In the genomic region with DNA sequence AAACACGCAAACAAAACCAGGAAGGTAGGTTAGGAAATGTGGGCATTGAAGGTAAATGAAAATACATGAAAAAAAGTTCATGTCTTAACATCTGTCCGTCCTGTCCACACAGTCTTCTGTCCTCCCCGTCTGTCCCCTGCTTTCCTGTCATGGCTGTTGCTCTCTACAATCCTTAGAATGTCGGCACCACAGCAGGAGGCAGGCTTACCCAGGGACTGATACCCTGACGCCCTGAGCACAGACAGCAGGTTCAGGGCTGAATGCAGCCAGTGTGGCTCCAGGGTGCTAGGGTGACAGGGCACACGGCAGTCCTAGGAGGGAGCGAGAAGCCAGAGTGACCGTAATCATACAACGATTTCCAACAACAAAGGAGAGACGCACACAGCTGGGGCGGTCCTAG, we compare ENCODE assay signal across 28 cellular contexts.
DNase-seq lines count a peak whose midpoint lies in the region; ATAC-seq and TF ChIP-seq lines count a peak whose summit lies in the region.
"Had no signal": no experiment of that assay in that cellular context is flagged by ENCODE, and none has a peak within 500 bp of the region (broad histone marks: within the 10 kb centered on the region; RNA-seq: fewer than 3 reads in every experiment).

No MANE protein-coding gene starts in this region.

- peaks cover 48% of the 10 kb centered on the region for H3K4me1 Mint-ChIP-seq in activated naive CD8-positive, alpha-beta T cell (ENCODE audit: low read depth)
- H3K4me1 Mint-ChIP-seq in activated naive CD8-positive, alpha-beta T cell treated with anti-CD3 and anti-CD28 coated beads, Interleukin-2, amount 50 U/mL, for 24 hours: peaks cover 63% of the 10 kb centered on the region
- peaks cover 13% of the 10 kb centered on the region for H3K4me1 Mint-ChIP-seq in WTC11
- peaks cover 65% of the 10 kb centered on the region for H3K4me1 Mint-ChIP-seq in stimulated activated naive CD8-positive, alpha-beta T cell treated with anti-CD3 and anti-CD28 coated beads, Interleukin-15, amount 100 ng/mL, for 72 hours
- H3K4me1 Mint-ChIP-seq: mesothelial cell of epicardium had no signal

- no peak overlapping the region for H3K4me3 Mint-ChIP-seq in activated naive CD8-positive, alpha-beta T cell
- H3K4me3 Mint-ChIP-seq in activated naive CD8-positive, alpha-beta T cell treated with anti-CD3 and anti-CD28 coated beads, Interleukin-2, amount 50 U/mL, for 24 hours: no peak overlapping the region
- no peak overlapping the region for H3K4me3 Mint-ChIP-seq in WTC11
- H3K4me3 Mint-ChIP-seq in stimulated activated naive CD8-positive, alpha-beta T cell treated with anti-CD3 and anti-CD28 coated beads, Interleukin-15, amount 100 ng/mL, for 72 hours: no peak overlapping the region
- H3K4me3 Mint-ChIP-seq: activated CD8-positive, alpha-beta memory T cell treated with anti-CD3 and anti-CD28 coated beads, Interleukin-2, amount 10 ng/mL, durations not matched to agents 7 days and 5 days; mesothelial cell of epicardium; T-helper 17 cell; type B pancreatic cell had no signal

- POLR2A ChIA-PET in WTC11 (lab: Charles Lee): no interaction called here

- peaks cover 25% of the 10 kb centered on the region for H3K36me3 Mint-ChIP-seq in activated naive CD8-positive, alpha-beta T cell
- peaks cover 35% of the 10 kb centered on the region for H3K36me3 Mint-ChIP-seq in activated naive CD8-positive, alpha-beta T cell treated with anti-CD3 and anti-CD28 coated beads, Interleukin-2, amount 50 U/mL, for 24 hours (ENCODE audit: low read depth)
- H3K36me3 Mint-ChIP-seq in WTC11: peaks cover 16% of the 10 kb centered on the region

- intact Hi-C loops in sciatic nerve (cut with DNase I): no loop called here

- no peaks in the 10 kb centered on the region for H3K27me3 Mint-ChIP-seq in activated naive CD8-positive, alpha-beta T cell
- no peaks in the 10 kb centered on the region for H3K27me3 Mint-ChIP-seq in activated naive CD8-positive, alpha-beta T cell treated with anti-CD3 and anti-CD28 coated beads, Interleukin-2, amount 50 U/mL, for 24 hours
- H3K27me3 Mint-ChIP-seq in WTC11 (ENCODE audit: low read depth): no peaks in the 10 kb centered on the region
- no peaks in the 10 kb centered on the region for H3K27me3 Mint-ChIP-seq in stimulated activated naive CD8-positive, alpha-beta T cell treated with anti-CD3 and anti-CD28 coated beads, Interleukin-15, amount 100 ng/mL, for 72 hours
- H3K27me3 Mint-ChIP-seq: activated CD8-positive, alpha-beta memory T cell treated with anti-CD3 and anti-CD28 coated beads, Interleukin-2, amount 10 ng/mL, durations not matched to agents 7 days and 5 days; naive B cell; T-helper 17 cell; type B pancreatic cell had no signal

- peaks cover 5% of the 10 kb centered on the region for H3K9me3 Mint-ChIP-seq in activated naive CD8-positive, alpha-beta T cell (ENCODE audit: low read depth)
- peaks cover 13% of the 10 kb centered on the region for H3K9me3 Mint-ChIP-seq in activated naive CD8-positive, alpha-beta T cell treated with anti-CD3 and anti-CD28 coated beads, Interleukin-2, amount 50 U/mL, for 24 hours
- peaks cover 10% of the 10 kb centered on the region for H3K9me3 Mint-ChIP-seq in WTC11
- peaks cover 17 to 20% of the 10 kb centered on the region in 2 donors for H3K9me3 Mint-ChIP-seq in stimulated activated naive CD8-positive, alpha-beta T cell treated with anti-CD3 and anti-CD28 coated beads, Interleukin-15, amount 100 ng/mL, for 72 hours

- CTCF ChIA-PET in WTC11 (lab: Charles Lee): no interaction called here

- no peak for DNase-seq in activated naive CD8-positive, alpha-beta T cell treated with anti-CD3 and anti-CD28 coated beads, Interleukin-2, amount 50 U/mL, for 24 hours
- DNase-seq in WTC11 (ENCODE audit: low spot score): no peak
- peak; percentile 22 for DNase-seq in iPS-NIHi7 (ENCODE audit: extremely low spot score)
- DNase-seq in stimulated activated naive CD8-positive, alpha-beta T cell treated with anti-CD3 and anti-CD28 coated beads, Interleukin-15, amount 100 ng/mL, for 72 hours: no peak
- no peak for DNase-seq in NCI-H2081 treated with DMSO at 0.1 percent for 48 hours (lab: John Stamatoyannopoulos, UW)
- no peak for DNase-seq in cerebellum (ENCODE audit: low spot score)
- DNase-seq in sciatic nerve (ENCODE audit: low spot score): no peak
- DNase-seq: activated CD8-positive, alpha-beta memory T cell treated with anti-CD3 and anti-CD28 coated beads, Interleukin-2, amount 10 ng/mL, durations not matched to agents 7 days and 5 days; activated T-cell treated with anti-CD3 and anti-CD28 coated beads, Interleukin-2, amount 50 U/mL, for 72 hours; colonic mucosa; DMS153; effector CD4-positive, alpha-beta T cell; left ventricle myocardium superior; naive B cell; NCI-H1436; NCI-H345; occipital lobe; psoas muscle; Right ventricle myocardium superior; sigmoid colon; stimulated activated CD4-positive, alpha-beta T cell treated with anti-CD3 and anti-CD28 coated beads, Interleukin-12 subunit alpha, Interleukin-12 subunit beta, amount 100 ng/mL, for 4 hours; stimulated activated CD4-positive, alpha-beta T cell treated with anti-CD3 and anti-CD28 coated beads, Interleukin-2, amount 100 ng/mL, for 48 hours; T-helper 17 cell had no signal

- peak overlapping the region; percentile 100 for H3K27ac Mint-ChIP-seq in activated naive CD8-positive, alpha-beta T cell
- H3K27ac Mint-ChIP-seq in activated naive CD8-positive, alpha-beta T cell treated with anti-CD3 and anti-CD28 coated beads, Interleukin-2, amount 50 U/mL, for 24 hours: no peak overlapping the region
- H3K27ac Mint-ChIP-seq in WTC11: peak overlapping the region; percentile 57; the same call in 1 of the 2 replicates
- H3K27ac Mint-ChIP-seq in stimulated activated naive CD8-positive, alpha-beta T cell treated with anti-CD3 and anti-CD28 coated beads, Interleukin-15, amount 100 ng/mL, for 72 hours: peak overlapping the region; percentile 13 to 59
- H3K27ac Mint-ChIP-seq: activated CD8-positive, alpha-beta memory T cell treated with anti-CD3 and anti-CD28 coated beads, Interleukin-2, amount 10 ng/mL, durations not matched to agents 7 days and 5 days; mesothelial cell of epicardium; type B pancreatic cell had no signal

- TF ChIP-seq CTCF in WTC11 (IDR thresholded peaks at IDR 0.05): no peak

- ATAC-seq in activated naive CD8-positive, alpha-beta T cell treated with anti-CD3 and anti-CD28 coated beads, Interleukin-2, amount 50 U/mL, for 24 hours: no peak
- ATAC-seq in WTC11: peak; percentile 62
- ATAC-seq in stimulated activated naive CD8-positive, alpha-beta T cell treated with anti-CD3 and anti-CD28 coated beads, Interleukin-15, amount 100 ng/mL, for 72 hours: no peak
- ATAC-seq in sciatic nerve: no peak
- ATAC-seq: activated CD4-positive, CD25-positive, alpha-beta regulatory T cell treated with anti-CD3 and anti-CD28 coated beads, Interleukin-2, amount 50 U/mL, for 24 hours; activated CD8-positive, alpha-beta memory T cell treated with anti-CD3 and anti-CD28 coated beads, Interleukin-2, amount 10 ng/mL, durations not matched to agents 7 days and 5 days; left ventricle myocardium superior; psoas muscle; SK-N-SH treated with all-trans-retinoic acid at 6 μM for 48 hours; T-helper 17 cell had no signal

TF ChIP-seq in WTC11, 78 proteins besides CTCF, POLR2A, EP300 and RAD21:
- TF ChIP-seq, protein P1, sequence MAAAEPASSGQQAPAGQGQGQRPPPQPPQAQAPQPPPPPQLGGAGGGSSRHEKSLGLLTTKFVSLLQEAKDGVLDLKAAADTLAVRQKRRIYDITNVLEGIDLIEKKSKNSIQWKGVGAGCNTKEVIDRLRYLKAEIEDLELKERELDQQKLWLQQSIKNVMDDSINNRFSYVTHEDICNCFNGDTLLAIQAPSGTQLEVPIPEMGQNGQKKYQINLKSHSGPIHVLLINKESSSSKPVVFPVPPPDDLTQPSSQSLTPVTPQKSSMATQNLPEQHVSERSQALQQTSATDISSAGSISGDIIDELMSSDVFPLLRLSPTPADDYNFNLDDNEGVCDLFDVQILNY (CRISPR knock-in tag; IDR thresholded peaks at IDR 0.05): no peak
- TF ChIP-seq ATF1 (CRISPR knock-in tag; IDR thresholded peaks at IDR 0.05) (no peak), FOXJ3 (CRISPR knock-in tag; IDR thresholded peaks at IDR 0.05; ENCODE audit: borderline replicate concordance) (no peak)
